In the genomic region with DNA sequence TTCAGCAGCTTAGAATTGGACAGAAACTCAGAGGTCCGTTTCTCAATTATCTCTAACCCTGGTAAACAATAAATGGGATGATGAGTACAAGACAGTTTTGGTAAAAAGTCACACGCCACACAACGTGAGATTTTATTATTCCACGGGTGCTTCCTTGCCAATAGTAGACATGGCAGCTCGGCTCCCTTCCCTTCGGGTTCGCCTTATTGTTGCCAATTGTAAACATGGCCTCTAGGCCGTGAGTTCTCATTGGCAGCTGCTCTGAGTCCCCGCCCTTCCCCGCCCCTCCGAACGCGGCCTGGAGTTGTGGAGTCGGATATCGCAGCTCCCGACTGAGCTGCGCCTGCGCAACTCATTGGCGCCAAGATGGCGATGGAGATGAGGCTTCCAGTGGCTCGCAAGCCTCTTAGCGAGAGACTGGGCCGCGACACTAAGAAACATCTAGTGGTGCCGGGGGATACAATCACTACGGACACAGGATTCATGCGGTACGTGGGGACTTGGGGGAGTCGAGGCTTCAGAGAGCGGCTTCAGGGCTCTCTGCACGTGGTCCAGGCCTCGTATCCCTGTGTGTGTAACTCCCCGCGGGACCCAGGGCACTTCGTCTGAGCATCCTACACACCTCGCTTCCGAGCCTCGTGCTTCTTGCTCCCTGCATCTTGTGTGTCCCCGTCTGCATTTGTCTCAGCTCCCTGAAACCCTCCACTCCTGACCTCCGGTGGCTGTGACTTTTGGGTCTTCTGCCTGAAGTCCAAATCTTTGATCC, we compare ENCODE assay signal across 8 cellular contexts. TPM values are rescaled to one million over a fixed set of nuclear protein-coding genes. Genes with fewer than 3 reads are reported as not detected.
DNase-seq lines count a peak whose midpoint lies in the region; ATAC-seq and TF ChIP-seq lines count a peak whose summit lies in the region.

A gene with protein sequence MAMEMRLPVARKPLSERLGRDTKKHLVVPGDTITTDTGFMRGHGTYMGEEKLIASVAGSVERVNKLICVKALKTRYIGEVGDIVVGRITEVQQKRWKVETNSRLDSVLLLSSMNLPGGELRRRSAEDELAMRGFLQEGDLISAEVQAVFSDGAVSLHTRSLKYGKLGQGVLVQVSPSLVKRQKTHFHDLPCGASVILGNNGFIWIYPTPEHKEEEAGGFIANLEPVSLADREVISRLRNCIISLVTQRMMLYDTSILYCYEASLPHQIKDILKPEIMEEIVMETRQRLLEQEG (plus strand): TSS at position 355 of the 766 bp plus-strand sequence. CDS start 12 bp downstream, at position 367.

- peak; percentile 95 for TF ChIP-seq POLR2A in erythroblast (IDR thresholded peaks at IDR 0.05; ENCODE audit: low read length)

- H3K36me3 Mint-ChIP-seq in activated T-cell treated with anti-CD3 and anti-CD28 coated beads, Interleukin-2, amount 50 U/mL, for 24 hours (ENCODE audit: low read depth) = peaks cover 53% of the 10 kb centered on the region

- DNase-seq in DMS53 treated with DMSO at 0.1 percent for 48 hours (lab: John Stamatoyannopoulos, UW; ENCODE audit: unreplicated experiment) (peak; percentile 95), KG1 (lab: John Stamatoyannopoulos, UW) (peak; percentile 95), erythroblast (lab: John Stamatoyannopoulos, UW) (peak; percentile 98 to 99)
- DNase-seq in activated T-cell treated with anti-CD3 and anti-CD28 coated beads, Interleukin-2, amount 50 U/mL, for 24 hours = peak; percentile 97
- peak; percentile 97 for DNase-seq in stimulated activated CD8-positive, alpha-beta memory T cell treated with anti-CD3 and anti-CD28 coated beads, Interleukin-4, amount 100 ng/mL, for 48 hours

- H3K27me3 Mint-ChIP-seq in activated T-cell treated with anti-CD3 and anti-CD28 coated beads, Interleukin-2, amount 50 U/mL, for 24 hours = no peaks in the 10 kb centered on the region

- H3K27ac Mint-ChIP-seq in activated T-cell treated with anti-CD3 and anti-CD28 coated beads, Interleukin-2, amount 50 U/mL, for 24 hours = peak within 1 kb of the TSS; percentile 96

- H3K27me3 ChIP-seq in mucosa of stomach (ENCODE audit: control insufficient read depth, insufficient read depth, low read length) = no peaks in the 10 kb centered on the region

- peak within 1 kb of the TSS; percentile 96 for H3K4me3 ChIP-seq in mucosa of stomach (ENCODE audit: low read length)

- peak; percentile 94 for ATAC-seq in GM21723 (IDR thresholded peaks at IDR 0.05; ENCODE audit: unreplicated experiment)

- H3K9me3 ChIP-seq in mucosa of stomach (ENCODE audit: control insufficient read depth, low read length) = no peaks in the 10 kb centered on the region

- H3K4me1 Mint-ChIP-seq in activated T-cell treated with anti-CD3 and anti-CD28 coated beads, Interleukin-2, amount 50 U/mL, for 24 hours (ENCODE audit: low read depth) = peaks cover 49% of the 10 kb centered on the region

- H3K4me1 ChIP-seq in mucosa of stomach (ENCODE audit: control insufficient read depth, insufficient read depth, low read length) = peaks cover 26% of the 10 kb centered on the region

- no peaks in the 10 kb centered on the region for H3K9me3 Mint-ChIP-seq in activated T-cell treated with anti-CD3 and anti-CD28 coated beads, Interleukin-2, amount 50 U/mL, for 24 hours

- peak within 1 kb of the TSS; percentile 84 for H3K9ac ChIP-seq in mucosa of stomach (ENCODE audit: low read length)

- H3K36me3 ChIP-seq in mucosa of stomach (ENCODE audit: control insufficient read depth, insufficient read depth, low read length) = peaks cover 5% of the 10 kb centered on the region

- peak within 1 kb of the TSS; percentile 94 for H3K4me3 Mint-ChIP-seq in activated T-cell treated with anti-CD3 and anti-CD28 coated beads, Interleukin-2, amount 50 U/mL, for 24 hours

TF ChIP-seq in PFSK-1, 5 proteins besides CTCF, POLR2A, EP300 and RAD21:
- TF ChIP-seq, protein P1, sequence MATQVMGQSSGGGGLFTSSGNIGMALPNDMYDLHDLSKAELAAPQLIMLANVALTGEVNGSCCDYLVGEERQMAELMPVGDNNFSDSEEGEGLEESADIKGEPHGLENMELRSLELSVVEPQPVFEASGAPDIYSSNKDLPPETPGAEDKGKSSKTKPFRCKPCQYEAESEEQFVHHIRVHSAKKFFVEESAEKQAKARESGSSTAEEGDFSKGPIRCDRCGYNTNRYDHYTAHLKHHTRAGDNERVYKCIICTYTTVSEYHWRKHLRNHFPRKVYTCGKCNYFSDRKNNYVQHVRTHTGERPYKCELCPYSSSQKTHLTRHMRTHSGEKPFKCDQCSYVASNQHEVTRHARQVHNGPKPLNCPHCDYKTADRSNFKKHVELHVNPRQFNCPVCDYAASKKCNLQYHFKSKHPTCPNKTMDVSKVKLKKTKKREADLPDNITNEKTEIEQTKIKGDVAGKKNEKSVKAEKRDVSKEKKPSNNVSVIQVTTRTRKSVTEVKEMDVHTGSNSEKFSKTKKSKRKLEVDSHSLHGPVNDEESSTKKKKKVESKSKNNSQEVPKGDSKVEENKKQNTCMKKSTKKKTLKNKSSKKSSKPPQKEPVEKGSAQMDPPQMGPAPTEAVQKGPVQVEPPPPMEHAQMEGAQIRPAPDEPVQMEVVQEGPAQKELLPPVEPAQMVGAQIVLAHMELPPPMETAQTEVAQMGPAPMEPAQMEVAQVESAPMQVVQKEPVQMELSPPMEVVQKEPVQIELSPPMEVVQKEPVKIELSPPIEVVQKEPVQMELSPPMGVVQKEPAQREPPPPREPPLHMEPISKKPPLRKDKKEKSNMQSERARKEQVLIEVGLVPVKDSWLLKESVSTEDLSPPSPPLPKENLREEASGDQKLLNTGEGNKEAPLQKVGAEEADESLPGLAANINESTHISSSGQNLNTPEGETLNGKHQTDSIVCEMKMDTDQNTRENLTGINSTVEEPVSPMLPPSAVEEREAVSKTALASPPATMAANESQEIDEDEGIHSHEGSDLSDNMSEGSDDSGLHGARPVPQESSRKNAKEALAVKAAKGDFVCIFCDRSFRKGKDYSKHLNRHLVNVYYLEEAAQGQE (IDR thresholded peaks at IDR 0.05; ENCODE audit: insufficient read depth in 1 of 2, low read depth in 2 of 2, low read length in 2 of 2) = peak in 1 of 2 experiments; percentile 50; a peak in 1 of 4 replicates
- TF ChIP-seq POLR2AphosphoS5 (IDR thresholded peaks at IDR 0.05; ENCODE audit: low read depth, low read length) (peak; percentile 95), FOXP2 (optimal IDR thresholded peaks at IDR 0.05; ENCODE audit: borderline replicate concordance, extremely low read depth, extremely low read length, insufficient read depth) (peak; percentile 11), TAF1 (IDR thresholded peaks at IDR 0.05; ENCODE audit: borderline replicate concordance, insufficient read depth, low read length) (peak; percentile 95), SIN3A (IDR thresholded peaks at IDR 0.05; ENCODE audit: borderline replicate concordance, insufficient read depth, low read length) (peak; percentile 52; the same call in 1 of the 2 replicates)

RNA-seq across cellular contexts. Expression of the gene that starts here (rescaled TPM):
- polyA plus RNA-seq in PFSK-1 (2012; ENCODE audit: insufficient read length, low read depth) = 28.0 TPM

Comparison
In these comparisons a context has a peak if more than half of its experiments do, and no peak if none do; other contexts are left out.
1. Peak in every context shown above with its lines: DNase-seq, ATAC-seq and H3K4me3 ChIP-seq.